Comparison of ENCODE assay signal across 8 cellular contexts in the genomic region with DNA sequence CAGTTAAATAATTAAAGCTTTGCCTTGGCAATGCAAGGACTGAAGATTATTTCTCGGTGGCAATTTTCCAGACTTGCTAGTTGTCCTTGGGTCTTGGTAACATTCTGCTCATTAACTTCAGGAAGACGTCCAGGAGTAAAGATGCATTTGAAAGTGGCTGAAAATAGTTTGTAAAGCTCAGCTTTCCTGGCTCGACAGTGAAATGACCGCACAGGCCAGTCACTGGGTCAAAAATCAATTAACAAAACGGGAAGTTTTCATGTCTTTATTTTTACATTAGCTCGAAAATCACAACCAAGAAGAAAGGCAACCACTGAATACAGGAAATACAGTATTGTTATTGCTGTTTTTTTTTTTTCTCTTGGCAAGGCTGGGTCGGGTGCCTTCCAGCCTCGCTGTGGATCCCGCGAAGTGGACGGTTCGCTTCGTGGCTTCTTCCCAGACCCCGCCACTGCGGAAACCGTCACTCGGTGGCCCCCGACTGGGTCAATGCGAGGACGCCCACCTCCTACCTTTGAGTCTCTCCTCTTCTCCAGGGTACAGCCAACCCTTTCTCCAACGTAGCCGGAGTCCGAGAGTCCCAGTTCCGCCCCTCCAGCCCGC. TPM values are rescaled to one million over a fixed set of nuclear protein-coding genes. Genes with fewer than 3 reads are reported as not detected.
A peak's percentile ranks its signal among the peaks of the same experiment; 100 is the strongest.
DNase-seq lines count a peak whose midpoint lies in the region; ATAC-seq, FAIRE-seq and TF ChIP-seq lines count a peak whose summit lies in the region.

No MANE protein-coding gene starts in this region.

- no peak for FAIRE-seq in small intestine (lab: Jason Lieb, UNC)

- peaks cover 18% of the 10 kb centered on the region for H3K4me1 Mint-ChIP-seq in activated T-cell treated with anti-CD3 and anti-CD28 coated beads, Interleukin-2, amount 50 U/mL, for 24 hours (ENCODE audit: low read depth)
- peaks cover 14 to 19% of the 10 kb centered on the region in 2 donors for H3K4me1 Mint-ChIP-seq in immature natural killer cell
- peaks cover 11% of the 10 kb centered on the region for H3K4me1 Mint-ChIP-seq in activated CD8-positive, alpha-beta memory T cell treated with anti-CD3 and anti-CD28 coated beads, Interleukin-2, amount 10 ng/mL, durations not matched to agents 7 days and 5 days

- H3K36me3 Mint-ChIP-seq in activated T-cell treated with anti-CD3 and anti-CD28 coated beads, Interleukin-2, amount 50 U/mL, for 24 hours (ENCODE audit: low read depth), result no peaks in the 10 kb centered on the region
- H3K36me3 Mint-ChIP-seq in immature natural killer cell, result peaks cover 0 to 3% (median 0%) of the 10 kb centered on the region in 3 donors
- H3K36me3 Mint-ChIP-seq in activated CD8-positive, alpha-beta memory T cell treated with anti-CD3 and anti-CD28 coated beads, Interleukin-2, amount 10 ng/mL, durations not matched to agents 7 days and 5 days, result no peaks in the 10 kb centered on the region

- H3K36me3 ChIP-seq in ascending aorta, result no peaks in the 10 kb centered on the region
- H3K36me3 ChIP-seq in small intestine (ENCODE audit: control insufficient read depth in 2 of 2, insufficient read depth in 2 of 2, low read length in 2 of 2), result no peaks in the 10 kb centered on the region

- H3K27me3 ChIP-seq in ascending aorta (no peaks in the 10 kb centered on the region), small intestine (ENCODE audit: control insufficient read depth in 2 of 2, insufficient read depth in 2 of 2, low read length in 2 of 2) (no peaks in the 10 kb centered on the region)

- no peak overlapping the region for H3K27ac Mint-ChIP-seq in activated T-cell treated with anti-CD3 and anti-CD28 coated beads, Interleukin-2, amount 50 U/mL, for 24 hours
- H3K27ac Mint-ChIP-seq in immature natural killer cell, result no peak overlapping the region
- H3K27ac Mint-ChIP-seq in activated CD8-positive, alpha-beta memory T cell treated with anti-CD3 and anti-CD28 coated beads, Interleukin-2, amount 10 ng/mL, durations not matched to agents 7 days and 5 days, result no peak overlapping the region

- TF ChIP-seq CTCF in ascending aorta (IDR thresholded peaks at IDR 0.05), result no peak

- 4 to 5% (median 5%) methylated on average over 25 of the region's 25 CpGs for WGBS in small intestine, 3 donors

- H3K27ac ChIP-seq in ascending aorta (peak overlapping the region; percentile 93 to 95), small intestine (ENCODE audit: low read depth in 1 of 2, low read length in 1 of 2) (peak overlapping the region; percentile 93 to 97)

- intact Hi-C loops in ascending aorta (cut with DNase I), result loop anchor here (10.0 kb wide), 1 partner anchor 736 kb away; the partner anchor contains the start of gene DPYD

- H3K9me3 Mint-ChIP-seq in activated T-cell treated with anti-CD3 and anti-CD28 coated beads, Interleukin-2, amount 50 U/mL, for 24 hours, result no peaks in the 10 kb centered on the region
- H3K9me3 Mint-ChIP-seq in immature natural killer cell, result peaks cover 0 to 11% (median 4%) of the 10 kb centered on the region in 6 donors
- H3K9me3 Mint-ChIP-seq in activated CD8-positive, alpha-beta memory T cell treated with anti-CD3 and anti-CD28 coated beads, Interleukin-2, amount 10 ng/mL, durations not matched to agents 7 days and 5 days (ENCODE audit: low read depth), result no peaks in the 10 kb centered on the region

- no peaks in the 10 kb centered on the region for H3K9me3 ChIP-seq in ascending aorta
- no peaks in the 10 kb centered on the region for H3K9me3 ChIP-seq in small intestine (ENCODE audit: control insufficient read depth, low read depth)

- CTCF ChIA-PET in activated CD8-positive, alpha-beta memory T cell treated with anti-CD3 and anti-CD28 coated beads, Interleukin-2, amount 10 ng/mL, durations not matched to agents 7 days and 5 days (lab: Charles Lee), result no interaction called here

- peaks cover 48% of the 10 kb centered on the region for H3K27me3 Mint-ChIP-seq in activated T-cell treated with anti-CD3 and anti-CD28 coated beads, Interleukin-2, amount 50 U/mL, for 24 hours
- H3K27me3 Mint-ChIP-seq in immature natural killer cell (ENCODE audit: low read depth in 3 of 3), result peaks cover 11 to 27% (median 23%) of the 10 kb centered on the region in 3 donors
- peaks cover 42% of the 10 kb centered on the region for H3K27me3 Mint-ChIP-seq in activated CD8-positive, alpha-beta memory T cell treated with anti-CD3 and anti-CD28 coated beads, Interleukin-2, amount 10 ng/mL, durations not matched to agents 7 days and 5 days

- ATAC-seq in HG02571 (IDR thresholded peaks at IDR 0.05; ENCODE audit: unreplicated experiment), result no peak
- no peak for ATAC-seq in activated CD8-positive, alpha-beta memory T cell treated with anti-CD3 and anti-CD28 coated beads, Interleukin-2, amount 10 ng/mL, durations not matched to agents 7 days and 5 days

- H3K4me3 ChIP-seq in ascending aorta (peak overlapping the region; percentile 86 to 95), small intestine (ENCODE audit: low read depth in 1 of 2, low read length in 2 of 2) (peak overlapping the region; percentile 30 to 67)

- H3K4me3 Mint-ChIP-seq in activated T-cell treated with anti-CD3 and anti-CD28 coated beads, Interleukin-2, amount 50 U/mL, for 24 hours, result peak overlapping the region; percentile 51
- peak overlapping the region; percentile 19 to 70 (median 55) for H3K4me3 Mint-ChIP-seq in immature natural killer cell
- no peak overlapping the region for H3K4me3 Mint-ChIP-seq in activated CD8-positive, alpha-beta memory T cell treated with anti-CD3 and anti-CD28 coated beads, Interleukin-2, amount 10 ng/mL, durations not matched to agents 7 days and 5 days

- H3K4me1 ChIP-seq in ascending aorta (peaks cover 0 to 18% of the 10 kb centered on the region in 2 donors), small intestine (ENCODE audit: control insufficient read depth in 2 of 2, insufficient read depth in 1 of 2, low read depth in 1 of 2, low read length in 1 of 2) (no peaks in the 10 kb centered on the region)

- DNase-seq in activated T-cell treated with anti-CD3 and anti-CD28 coated beads, Interleukin-2, amount 50 U/mL, for 24 hours, result no peak
- no peak for DNase-seq in activated T-cell treated with anti-CD3 and anti-CD28 coated beads, Interleukin-2, amount 50 U/mL, for 48 hours
- DNase-seq in ascending aorta (ENCODE audit: low spot score in 2 of 2) (no peak), immature natural killer cell (no peak), small intestine (peak; percentile 15), NCI-H2029 (lab: John Stamatoyannopoulos, UW) (no peak)
- DNase-seq in activated CD8-positive, alpha-beta memory T cell treated with anti-CD3 and anti-CD28 coated beads, Interleukin-2, amount 10 ng/mL, durations not matched to agents 7 days and 5 days, result no peak

RNA-seq across cellular contexts. Expression of gene SNX7, which starts 0.5 kb away (rescaled TPM):
- 6.2 TPM for total RNA-seq in ascending aorta
- polyA plus RNA-seq in immature natural killer cell (not detected), small intestine (10 to 100 TPM; 27.9 to 39.4 (median 37.8) TPM)
- total RNA-seq in activated CD8-positive, alpha-beta memory T cell treated with anti-CD3 and anti-CD28 coated beads, Interleukin-2, amount 10 ng/mL, durations not matched to agents 7 days and 5 days, result not detected
